ENCODE assay signal across 12 cellular contexts in the genomic region with DNA sequence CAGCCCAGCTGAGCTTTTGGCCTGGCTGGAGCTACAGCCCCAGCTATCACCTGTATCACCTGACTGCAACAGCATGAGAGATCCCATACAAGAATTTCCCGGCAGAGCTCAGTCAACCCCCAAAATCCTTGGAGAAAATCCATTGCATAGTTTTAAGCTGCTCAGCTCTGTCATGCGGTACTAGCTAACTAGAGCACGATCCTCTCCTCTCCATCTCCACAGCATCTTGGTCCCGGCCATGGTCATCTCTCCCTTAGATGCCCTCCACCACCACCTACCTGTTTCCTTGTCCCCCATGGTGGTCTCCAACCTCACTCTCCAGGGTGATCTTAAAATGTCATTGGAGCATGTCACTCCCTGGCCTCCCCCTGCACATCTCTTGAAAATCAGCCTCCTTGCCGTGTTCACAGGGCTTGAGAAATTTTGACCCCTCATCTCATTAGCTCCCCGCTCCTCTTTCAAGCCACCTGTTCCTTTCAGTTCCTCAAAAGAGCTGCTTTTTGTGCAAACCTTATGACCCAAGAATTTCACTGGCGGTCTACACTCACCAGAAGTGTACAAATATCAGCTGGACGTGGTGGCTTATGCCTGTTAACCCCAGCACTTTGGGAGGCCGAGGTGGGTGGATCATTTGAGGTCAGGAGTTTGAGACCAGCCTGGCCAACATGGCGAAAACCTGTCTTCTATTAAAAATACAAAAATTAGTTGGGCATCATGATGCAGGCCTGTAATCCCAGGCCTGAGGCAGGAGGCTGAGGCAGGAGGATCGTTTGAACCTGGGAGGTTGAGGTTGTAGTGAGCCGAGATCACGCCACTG. TPM values are rescaled to one million over a fixed set of nuclear protein-coding genes. Genes with fewer than 3 reads are reported as not detected.
DNase-seq lines count a peak whose midpoint lies in the region; ATAC-seq and TF ChIP-seq lines count a peak whose summit lies in the region.
"Had no signal": no experiment of that assay in that cellular context is flagged by ENCODE, and none has a peak within 500 bp of the region (broad histone marks: within the 10 kb centered on the region; RNA-seq: fewer than 3 reads in every experiment).

No MANE protein-coding gene starts in this region.

- peaks cover 16% of the 10 kb centered on the region for H3K27me3 ChIP-seq in osteoblast (ENCODE audit: insufficient read depth, low read length)
- H3K27me3 ChIP-seq: brain microvascular endothelial cell had no signal

- no peaks in the 10 kb centered on the region for H3K79me2 ChIP-seq in osteoblast (ENCODE audit: insufficient read depth, low read length)

- no peaks in the 10 kb centered on the region for H3K4me1 ChIP-seq in osteoblast (ENCODE audit: insufficient read depth, low read length)

- no peaks in the 10 kb centered on the region for H3K4me1 Mint-ChIP-seq in effector memory CD8-positive, alpha-beta T cell (ENCODE audit: low read depth in 2 of 2)

- H3K36me3 Mint-ChIP-seq in effector memory CD8-positive, alpha-beta T cell (ENCODE audit: insufficient read depth), result peaks cover 5% of the 10 kb centered on the region
- H3K36me3 Mint-ChIP-seq: activated CD4-positive, alpha-beta memory T cell treated with anti-CD3 and anti-CD28 coated beads for 36 hours had no signal

- H4K20me1 ChIP-seq in osteoblast (ENCODE audit: insufficient read depth, low read length), result no peaks in the 10 kb centered on the region

- H3K27me3 Mint-ChIP-seq in effector memory CD8-positive, alpha-beta T cell, result peaks cover 41 to 76% of the 10 kb centered on the region in 2 donors

- peak overlapping the region in 1 of 2 donors; percentile 7 for H3K4me3 Mint-ChIP-seq in effector memory CD8-positive, alpha-beta T cell
- H3K4me3 Mint-ChIP-seq: activated CD4-positive, alpha-beta memory T cell treated with anti-CD3 and anti-CD28 coated beads for 36 hours had no signal

- H3K9me3 Mint-ChIP-seq in effector memory CD8-positive, alpha-beta T cell, result no peaks in the 10 kb centered on the region
- H3K9me3 Mint-ChIP-seq: activated CD4-positive, alpha-beta memory T cell treated with anti-CD3 and anti-CD28 coated beads for 36 hours had no signal

- H3K36me3 ChIP-seq in osteoblast (ENCODE audit: insufficient read depth, low read length), result no peaks in the 10 kb centered on the region
- H3K36me3 ChIP-seq: brain microvascular endothelial cell had no signal

- no peak overlapping the region for H3K27ac ChIP-seq in osteoblast (ENCODE audit: low read depth, low read length)
- H3K27ac ChIP-seq: brain microvascular endothelial cell, skin epidermis had no signal

- H2AFZ ChIP-seq in osteoblast (ENCODE audit: low read length), result no peak overlapping the region

- DNase-seq in effector memory CD8-positive, alpha-beta T cell, result no peak
- DNase-seq in NCI-H1092 treated with DMSO at 0.1 percent for 48 hours (lab: John Stamatoyannopoulos, UW) (no peak), NCI-H1092 (lab: John Stamatoyannopoulos, UW) (no peak), NCI-H345 treated with DMSO at 0.1 percent for 48 hours (lab: John Stamatoyannopoulos, UW; ENCODE audit: unreplicated experiment) (no peak), osteoblast (ENCODE audit: insufficient read length, low spot score, missing footprints) (no peak)
- DNase-seq: activated CD4-positive, alpha-beta memory T cell treated with anti-CD3 and anti-CD28 coated beads for 36 hours; brain microvascular endothelial cell; midbrain had no signal

- no peak for TF ChIP-seq CTCF in osteoblast (IDR thresholded peaks at IDR 0.05; ENCODE audit: extremely low read depth, low read depth, low read length)

- H3K9me3 ChIP-seq in osteoblast (ENCODE audit: low read depth, low read length), result no peaks in the 10 kb centered on the region

- no peak overlapping the region for H3K4me3 ChIP-seq in osteoblast (ENCODE audit: insufficient read depth, low read length)
- H3K4me3 ChIP-seq: skin epidermis had no signal

- H3K27ac Mint-ChIP-seq in effector memory CD8-positive, alpha-beta T cell, result no peak overlapping the region
- H3K27ac Mint-ChIP-seq: activated CD4-positive, alpha-beta memory T cell treated with anti-CD3 and anti-CD28 coated beads for 36 hours had no signal

- H3K4me2 ChIP-seq in osteoblast (ENCODE audit: insufficient read depth, low read length), result no peak overlapping the region

- ATAC-seq in GM18517 (IDR thresholded peaks at IDR 0.05; ENCODE audit: unreplicated experiment), result peak; percentile 97
- peak; percentile 93 for ATAC-seq in GM21528 (IDR thresholded peaks at IDR 0.05; ENCODE audit: low FRiP score, unreplicated experiment)
- peak; percentile 95 for ATAC-seq in HG03196 (IDR thresholded peaks at IDR 0.05; ENCODE audit: unreplicated experiment)
- peak; percentile 50 for ATAC-seq in effector memory CD8-positive, alpha-beta T cell (replicated peaks)

RNA-seq across cellular contexts. Expression of a gene that starts 8.1 kb away (rescaled TPM):
- total RNA-seq in osteoblast, result 1.1 and 1.5 TPM in 2 replicates
